9 cellular contexts compared by ENCODE assay signal in the genomic region with DNA sequence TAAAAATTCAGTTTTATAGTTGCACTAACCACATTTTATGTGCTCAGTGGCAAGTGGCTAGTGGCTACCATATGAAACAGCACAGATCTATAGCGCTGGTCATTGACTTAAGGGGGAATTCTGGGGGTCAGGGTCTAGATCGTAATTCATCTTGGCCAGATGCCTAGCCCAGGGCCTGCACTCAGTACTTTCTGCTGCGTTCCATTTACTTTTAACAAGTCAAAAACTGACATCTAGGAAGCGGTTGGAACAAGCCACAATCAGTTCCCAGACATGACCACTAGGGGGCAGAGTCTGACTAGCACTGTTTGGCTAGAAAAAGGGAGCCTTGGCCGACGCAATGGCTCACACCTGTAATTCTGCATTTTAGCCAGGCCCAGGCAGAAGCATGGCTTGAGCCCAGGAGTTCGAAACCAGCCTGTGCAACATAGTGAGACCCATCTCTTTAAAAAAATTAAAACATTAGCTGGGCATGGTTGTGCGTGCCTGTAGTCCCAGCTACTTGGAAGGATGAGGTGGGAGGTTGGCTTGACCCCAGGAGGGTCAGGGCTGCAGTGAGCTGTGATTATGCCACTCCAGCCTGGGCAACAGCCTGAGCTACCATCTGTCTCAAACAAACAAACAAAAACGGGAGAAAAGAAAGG. TPM values are rescaled to one million over a fixed set of nuclear protein-coding genes. Genes with fewer than 3 reads are reported as not detected.
DNase-seq lines count a peak whose midpoint lies in the region; ATAC-seq and TF ChIP-seq lines count a peak whose summit lies in the region.
"Had no signal": no experiment of that assay in that cellular context is flagged by ENCODE, and none has a peak within 500 bp of the region (broad histone marks: within the 10 kb centered on the region; RNA-seq: fewer than 3 reads in every experiment).

No MANE protein-coding gene starts in this region.

- CTCF ChIA-PET in HCT116 (lab: Charles Lee) = interaction anchor here (0.8 to 1.9 kb wide), 6 partner anchors 14 to 95 kb away, joined by 4 to 16 read pairs (median 4); a partner anchor contains a TSS
- CTCF ChIA-PET in SK-N-SH (lab: Yijun Ruan, JAX) = interaction anchor here (0.7 to 3.2 kb wide), 31 partner anchors 8 to 307 kb away, joined by 3 to 52 read pairs (median 4); a partner anchor contains a TSS
- CTCF ChIA-PET in activated naive CD4-positive, alpha-beta T cell treated with anti-CD3 and anti-CD28 coated beads for 36 hours (lab: Charles Lee) = interaction anchor here (0.7 to 3.9 kb wide), 24 partner anchors 8 to 546 kb away, joined by 3 to 62 read pairs (median 4); a partner anchor contains a TSS

- TF ChIP-seq RAD21 in HCT116 (IDR thresholded peaks at IDR 0.05; ENCODE audit: low read depth) (peak; percentile 98), SK-N-SH (IDR thresholded peaks at IDR 0.05; ENCODE audit: low read length) (peak; percentile 95)

- H2AFZ ChIP-seq in HCT116 (ENCODE audit: low read depth, low read length, poor library complexity, severe bottlenecking) (peak overlapping the region; percentile 55), SK-N-SH (ENCODE audit: low read depth) (peak overlapping the region; percentile 73; the same call in 1 of the 2 replicates)

- H3K27ac ChIP-seq in HCT116 (ENCODE audit: low read depth, low read length) = no peak overlapping the region
- no peak overlapping the region for H3K27ac ChIP-seq in SK-N-SH (ENCODE audit: low read depth in 2 of 2, low read length in 1 of 2)
- H3K27ac ChIP-seq in aorta (ENCODE audit: low read depth in 1 of 2, low read length in 2 of 2) = no peak overlapping the region

- H3K4me1 ChIP-seq in HCT116 (ENCODE audit: control insufficient read depth in 1 of 2, insufficient read depth in 2 of 2, low read length in 2 of 2) = peaks cover 16 to 30% of the 10 kb centered on the region in 2 experiments
- no peaks in the 10 kb centered on the region for H3K4me1 ChIP-seq in SK-N-SH (ENCODE audit: control insufficient read depth in 1 of 2, insufficient read depth in 2 of 2, low read depth in 1 of 2, low read length in 1 of 2)
- peaks cover 0 to 2% of the 10 kb centered on the region in 2 donors for H3K4me1 ChIP-seq in aorta (ENCODE audit: control insufficient read depth in 1 of 2, insufficient read depth in 2 of 2, low read length in 2 of 2)

- peaks cover 5% of the 10 kb centered on the region for H3K4me1 Mint-ChIP-seq in activated naive CD4-positive, alpha-beta T cell treated with anti-CD3 and anti-CD28 coated beads for 36 hours (ENCODE audit: low read depth)
- H3K4me1 Mint-ChIP-seq in progenitor cell of endocrine pancreas (ENCODE audit: low read depth) = peaks cover 28% of the 10 kb centered on the region

- no peak overlapping the region for H3K4me3 Mint-ChIP-seq in activated naive CD4-positive, alpha-beta T cell treated with anti-CD3 and anti-CD28 coated beads for 36 hours
- no peak overlapping the region for H3K4me3 Mint-ChIP-seq in progenitor cell of endocrine pancreas (ENCODE audit: low read depth)
- H3K4me3 Mint-ChIP-seq: dendritic cell treated with granulocyte-macrophage colony-stimulating factor and Interleukin-4, amounts not matched to agents 40 ng/mL and 50 ng/mL, for 4 days had no signal

- 13% methylated on average over 7 of the region's 9 CpGs for WGBS in SK-N-SH (ENCODE audit: low lambda C conversion rate)
- WGBS in aorta, 2 donors = 10 to 12% methylated on average over 9 of the region's 9 CpGs

- H3F3A ChIP-seq in SK-N-SH (replicated peaks; ENCODE audit: insufficient read depth) = peaks cover 4% of the 10 kb centered on the region

- no peak overlapping the region for H3K27ac Mint-ChIP-seq in activated naive CD4-positive, alpha-beta T cell treated with anti-CD3 and anti-CD28 coated beads for 36 hours
- H3K27ac Mint-ChIP-seq in progenitor cell of endocrine pancreas = peak overlapping the region; percentile 82
- H3K27ac Mint-ChIP-seq: dendritic cell treated with granulocyte-macrophage colony-stimulating factor and Interleukin-4, amounts not matched to agents 40 ng/mL and 50 ng/mL, for 4 days had no signal

- H3K9me2 ChIP-seq in HCT116 (ENCODE audit: insufficient read depth) = no peaks in the 10 kb centered on the region
- H3K9me2 ChIP-seq in SK-N-SH = no peaks in the 10 kb centered on the region

- no peaks in the 10 kb centered on the region for H4K20me1 ChIP-seq in HCT116 (ENCODE audit: insufficient read depth)
- no peaks in the 10 kb centered on the region for H4K20me1 ChIP-seq in SK-N-SH (ENCODE audit: insufficient read depth)

- no TSS peak for BruUV-seq in HCT116 (replicated peaks; lab: Mats Ljungman, UMichigan)

- no peaks in the 10 kb centered on the region for H3K9me3 Mint-ChIP-seq in activated naive CD4-positive, alpha-beta T cell treated with anti-CD3 and anti-CD28 coated beads for 36 hours
- H3K9me3 Mint-ChIP-seq in progenitor cell of endocrine pancreas (ENCODE audit: low read depth) = no peaks in the 10 kb centered on the region
- H3K9me3 Mint-ChIP-seq: dendritic cell treated with granulocyte-macrophage colony-stimulating factor and Interleukin-4, amounts not matched to agents 40 ng/mL and 50 ng/mL, for 4 days had no signal

- DNase-seq in DMS53 treated with DMSO at 0.1 percent for 48 hours (lab: John Stamatoyannopoulos, UW; ENCODE audit: unreplicated experiment) (peak; percentile 77), HCT116 (ENCODE audit: low read depth, low spot score) (peak; percentile 91), NCI-H1105 treated with DMSO at 0.1 percent for 48 hours (lab: John Stamatoyannopoulos, UW) (peak; percentile 72), SK-N-SH (peak; percentile 74), Right ventricle myocardium superior (peak; percentile 81), progenitor cell of endocrine pancreas (ENCODE audit: low spot score, unreplicated experiment) (peak; percentile 87), aorta (peak; percentile 87 to 88)
- peak; percentile 97 for DNase-seq in activated naive CD4-positive, alpha-beta T cell treated with anti-CD3 and anti-CD28 coated beads for 36 hours

- no peaks in the 10 kb centered on the region for H3K27me3 Mint-ChIP-seq in activated naive CD4-positive, alpha-beta T cell treated with anti-CD3 and anti-CD28 coated beads for 36 hours (ENCODE audit: low read depth)
- H3K27me3 Mint-ChIP-seq in progenitor cell of endocrine pancreas = no peaks in the 10 kb centered on the region

- H3K4me2 ChIP-seq in HCT116 (ENCODE audit: low read length) (peak overlapping the region; percentile 6; the same call in 1 of the 2 replicates), SK-N-SH (no peak overlapping the region)

- no peaks in the 10 kb centered on the region for H3K36me3 Mint-ChIP-seq in activated naive CD4-positive, alpha-beta T cell treated with anti-CD3 and anti-CD28 coated beads for 36 hours (ENCODE audit: low read depth)
- no peaks in the 10 kb centered on the region for H3K36me3 Mint-ChIP-seq in progenitor cell of endocrine pancreas (ENCODE audit: insufficient read depth)

- no peaks in the 10 kb centered on the region for H3K36me3 ChIP-seq in HCT116 (ENCODE audit: control insufficient read depth in 1 of 2, insufficient read depth in 2 of 2, low read length in 2 of 2)
- H3K36me3 ChIP-seq in SK-N-SH (replicated peaks in 1 of 2; ENCODE audit: control insufficient read depth in 1 of 2, insufficient read depth in 2 of 2, low read length in 1 of 2) = no peaks in the 10 kb centered on the region
- H3K36me3 ChIP-seq in aorta (ENCODE audit: control insufficient read depth in 1 of 2, insufficient read depth in 2 of 2, low read length in 1 of 2) = no peaks in the 10 kb centered on the region

- H3K9ac ChIP-seq in HCT116 (ENCODE audit: low read length) (no peak overlapping the region), SK-N-SH (no peak overlapping the region)

- RAD21 ChIA-PET in HCT116 (lab: Charles Lee; ENCODE audit: low non-redundant PET in 1 of 2, low total read pairs in 2 of 2, uncharacterized antibody in 2 of 2, unreplicated experiment in 2 of 2) = interaction anchor here (0.8 to 1.0 kb wide), 2 partner anchors 55 to 95 kb away, joined by 3 to 5 read pairs; a partner anchor contains a TSS

- H3K27me3 ChIP-seq in HCT116 (ENCODE audit: insufficient read depth, low read length) (no peaks in the 10 kb centered on the region), SK-N-SH (ENCODE audit: insufficient read depth) (no peaks in the 10 kb centered on the region), aorta (ENCODE audit: control insufficient read depth in 1 of 2, insufficient read depth in 2 of 2, low read length in 1 of 2) (no peaks in the 10 kb centered on the region)

- TF ChIP-seq CTCF in HCT116 (IDR thresholded peaks at IDR 0.05 in 2 of 3, conservative IDR thresholded peaks at IDR 0.05 in 1 of 3; ENCODE audit: borderline replicate concordance in 1 of 3, insufficient read depth in 1 of 3, low read depth in 2 of 3, low read length in 2 of 3) (peak; percentile 93 to 98 (median 95)), SK-N-SH (IDR thresholded peaks at IDR 0.05) (peak; percentile 94), progenitor cell of endocrine pancreas (IDR thresholded peaks at IDR 0.05; ENCODE audit: unreplicated experiment) (peak; percentile 95)

- TF ChIP-seq POLR2A in HCT116 (IDR thresholded peaks at IDR 0.05; ENCODE audit: borderline replicate concordance, extremely low read depth, insufficient read depth, insufficient read length) = no peak

- no peak overlapping the region for H3K4me3 ChIP-seq in HCT116 (replicated peaks in 1 of 2; ENCODE audit: low read depth in 1 of 2, low read length in 2 of 2)
- peak overlapping the region in 1 of 2 experiments; percentile 27; a peak in 1 of 4 replicates for H3K4me3 ChIP-seq in SK-N-SH (ENCODE audit: low read depth in 2 of 2, low read length in 1 of 2)
- no peak overlapping the region for H3K4me3 ChIP-seq in aorta (ENCODE audit: low read length in 2 of 2)

- intact Hi-C loops in HCT116 (cut with micrococcal nuclease) (loop anchor here (1.0 to 2.0 kb wide), 4 partner anchors 55 to 166 kb away; a partner anchor contains a TSS), Right ventricle myocardium superior (cut with DNase I) (loop anchor here (5.0 kb wide), 2 partner anchors 56 to 166 kb away; a partner anchor contains a TSS), aorta (cut with DNase I) (loop anchor here (1.0 to 5.0 kb wide), 4 partner anchors 55 to 166 kb away; a partner anchor contains a TSS)
- intact Hi-C loops in activated naive CD4-positive, alpha-beta T cell treated with anti-CD3 and anti-CD28 coated beads for 36 hours (cut with micrococcal nuclease) = loop anchor here (1.0 kb wide), 6 partner anchors 29 to 546 kb away; a partner anchor contains a TSS

- no peaks in the 10 kb centered on the region for H3K9me3 ChIP-seq in HCT116 (ENCODE audit: control insufficient read depth in 1 of 2, insufficient read depth in 1 of 2, low read depth in 1 of 2, low read length in 2 of 2)
- no peaks in the 10 kb centered on the region for H3K9me3 ChIP-seq in SK-N-SH
- no peaks in the 10 kb centered on the region for H3K9me3 ChIP-seq in aorta (ENCODE audit: control insufficient read depth, low read length)

- no peak for TF ChIP-seq EP300 in SK-N-SH (IDR thresholded peaks at IDR 0.05; ENCODE audit: borderline replicate concordance in 1 of 2, low read depth in 1 of 2, low read length in 1 of 2)

- ATAC-seq in HCT116 = peak; percentile 83
- peak; percentile 90 for ATAC-seq in Right ventricle myocardium superior (ENCODE audit: poor library complexity)
- peak; percentile 87 for ATAC-seq in aorta (ENCODE audit: low FRiP score)

- H3K79me2 ChIP-seq in HCT116 (ENCODE audit: insufficient read depth, low read length) (no peaks in the 10 kb centered on the region), SK-N-SH (ENCODE audit: insufficient read depth) (no peaks in the 10 kb centered on the region)

- POLR2A ChIA-PET in HCT116 (lab: Charles Lee) (interaction anchor here (0.7 kb wide), 1 partner anchor 95 kb away, joined by 4 read pairs; no protein-coding TSS in a partner anchor), SK-N-SH (lab: Yijun Ruan, JAX) (no interaction called here)

RNA-seq across cellular contexts. Expression of a gene that starts 9.0 kb away (rescaled TPM):
- total RNA-seq in HCT116 (2021; ENCODE audit: unreplicated experiment) = 91.0 TPM
- 138 and 165 TPM in 2 replicates for polyA plus RNA-seq in HCT116 (2012)
- 7.3 and 7.8 TPM in 2 replicates for polyA plus RNA-seq in SK-N-SH (2012; rRNA removed)
- polyA plus RNA-seq in SK-N-SH (2012; cell fraction: cytosol; rRNA removed) = 4.4 and 6.8 TPM in 2 replicates
- polyA plus RNA-seq in SK-N-SH (2012; cell fraction: nucleus; rRNA removed) = 4.5 and 5.3 TPM in 2 replicates
- 10 to 100 TPM; 43.1 to 43.4 TPM for total RNA-seq in activated naive CD4-positive, alpha-beta T cell treated with anti-CD3 and anti-CD28 coated beads for 36 hours
- total RNA-seq in Right ventricle myocardium superior = 117 TPM
- 131 and 137 TPM in 2 replicates for total RNA-seq in progenitor cell of endocrine pancreas
- 100 to 1,000 TPM; 264 to 294 TPM for total RNA-seq in aorta
- polyA plus RNA-seq in aorta = 100 to 1,000 TPM; 100 to 159 TPM

RNA-seq across cellular contexts. Expression of a gene that starts 31.0 kb away (rescaled TPM):
- total RNA-seq in HCT116 (2021; ENCODE audit: unreplicated experiment) = 58.1 TPM
- 49.4 and 64.8 TPM in 2 replicates for polyA plus RNA-seq in HCT116 (2012)
- 92.2 and 101 TPM in 2 replicates for polyA plus RNA-seq in SK-N-SH (2012; rRNA removed)
- 56.7 and 75.3 TPM in 2 replicates for polyA plus RNA-seq in SK-N-SH (2012; cell fraction: cytosol; rRNA removed)
- 57.8 and 74.7 TPM in 2 replicates for polyA plus RNA-seq in SK-N-SH (2012; cell fraction: nucleus; rRNA removed)
- 10 to 100 TPM; 20.4 to 21.4 TPM for total RNA-seq in activated naive CD4-positive, alpha-beta T cell treated with anti-CD3 and anti-CD28 coated beads for 36 hours
- total RNA-seq in Right ventricle myocardium superior = 72.9 TPM
- 54.3 and 54.5 TPM in 2 replicates for total RNA-seq in progenitor cell of endocrine pancreas
- total RNA-seq in aorta = 10 to 100 TPM; 26.9 to 40.2 TPM
- polyA plus RNA-seq in aorta = 100 to 1,000 TPM in 1 of 2 donors, 10 to 100 TPM in 1; 91.2 to 108 TPM

RNA-seq across cellular contexts. Expression of a gene that starts 31.4 kb away (rescaled TPM):
- 111 TPM for total RNA-seq in HCT116 (2021; ENCODE audit: unreplicated experiment)
- polyA plus RNA-seq in HCT116 (2012) = 129 and 173 TPM in 2 replicates
- polyA plus RNA-seq in SK-N-SH (2012; rRNA removed) = 223 and 276 TPM in 2 replicates
- 191 and 203 TPM in 2 replicates for polyA plus RNA-seq in SK-N-SH (2012; cell fraction: cytosol; rRNA removed)
- polyA plus RNA-seq in SK-N-SH (2012; cell fraction: nucleus; rRNA removed) = 302 and 308 TPM in 2 replicates
- 10 to 100 TPM; 58.7 to 59.4 TPM for total RNA-seq in activated naive CD4-positive, alpha-beta T cell treated with anti-CD3 and anti-CD28 coated beads for 36 hours
- total RNA-seq in Right ventricle myocardium superior = 48.4 TPM
- total RNA-seq in progenitor cell of endocrine pancreas = 79.2 and 85.2 TPM in 2 replicates
- total RNA-seq in aorta = 10 to 100 TPM; 50.8 to 54.7 TPM
- 10 to 100 TPM; 59.2 to 80.9 TPM for polyA plus RNA-seq in aorta

RNA-seq across cellular contexts. Expression of a gene that starts 40.5 kb away (rescaled TPM):
- 0.27 TPM for total RNA-seq in HCT116 (2021; ENCODE audit: unreplicated experiment)
- 0.10 and 0.16 TPM in 2 replicates for polyA plus RNA-seq in HCT116 (2012)
- 0.08 and 0.13 TPM in 2 replicates for polyA plus RNA-seq in SK-N-SH (2012; rRNA removed)
- 0.03 and 0.05 TPM in 2 replicates for polyA plus RNA-seq in SK-N-SH (2012; cell fraction: cytosol; rRNA removed)
- polyA plus RNA-seq in SK-N-SH (2012; cell fraction: nucleus; rRNA removed) = 0.38 and 0.50 TPM in 2 replicates
- total RNA-seq in activated naive CD4-positive, alpha-beta T cell treated with anti-CD3 and anti-CD28 coated beads for 36 hours = under 1 TPM in 1 of 2 experiments, not detected in 1; 0.10 TPM
- 1.8 TPM for total RNA-seq in Right ventricle myocardium superior
- total RNA-seq in progenitor cell of endocrine pancreas = 9.1 and 9.7 TPM in 2 replicates
- total RNA-seq in aorta = 1 to 10 TPM; 1.6 to 3.7 TPM
- 1 to 10 TPM in 1 of 2 donors, under 1 TPM in 1; 0.46 to 3.1 TPM for polyA plus RNA-seq in aorta

RNA-seq across cellular contexts. Expression of a gene that starts 55.4 kb away (rescaled TPM):
- total RNA-seq in HCT116 (2021; ENCODE audit: unreplicated experiment) (0.57 TPM), Right ventricle myocardium superior (not detected), progenitor cell of endocrine pancreas (3.3 and 3.8 TPM in 2 replicates), aorta (not detected)
- polyA plus RNA-seq in HCT116 (2012) = 0.27 and 0.34 TPM in 2 replicates
- polyA plus RNA-seq in SK-N-SH (2012; rRNA removed) (0.18 and 0.26 TPM in 2 replicates), aorta (under 1 TPM; 0.03 to 0.50 TPM)
- polyA plus RNA-seq in SK-N-SH (2012; cell fraction: cytosol; rRNA removed) = 0.08 and 0.12 TPM in 2 replicates
- polyA plus RNA-seq in SK-N-SH (2012; cell fraction: nucleus; rRNA removed) = 0.64 and 0.94 TPM in 2 replicates
- not detected for total RNA-seq in activated naive CD4-positive, alpha-beta T cell treated with anti-CD3 and anti-CD28 coated beads for 36 hours
